Comparison of ENCODE assay signal across 15 cellular contexts in the genomic region with DNA sequence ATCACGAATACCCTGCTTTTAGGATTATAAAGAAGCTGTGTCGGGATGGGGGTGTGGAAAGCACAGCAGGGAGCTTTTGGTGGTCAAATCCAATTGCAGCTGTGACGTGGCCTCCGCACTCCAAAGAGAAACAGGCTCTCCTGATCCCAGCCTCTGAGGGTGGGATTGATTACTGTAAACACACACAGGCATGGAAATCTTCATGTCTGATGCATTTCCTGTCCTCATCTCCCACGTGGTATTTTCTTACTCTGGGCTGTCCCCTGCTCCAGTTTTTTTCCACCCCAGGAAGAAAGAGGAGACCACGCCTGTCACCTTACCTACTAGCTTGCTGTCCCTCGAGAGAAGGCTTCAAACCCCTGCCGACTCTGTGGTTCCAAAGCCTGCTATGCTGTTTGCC. TPM values are rescaled to one million over a fixed set of nuclear protein-coding genes. Genes with fewer than 3 reads are reported as not detected.
DNase-seq lines count a peak whose midpoint lies in the region; ATAC-seq and TF ChIP-seq lines count a peak whose summit lies in the region.
"Had no signal": no experiment of that assay in that cellular context is flagged by ENCODE, and none has a peak within 500 bp of the region (broad histone marks: within the 10 kb centered on the region; RNA-seq: fewer than 3 reads in every experiment).

No MANE protein-coding gene starts in this region.

- 43 to 57% methylated on average over 8 of the region's 8 CpGs for WGBS in upper lobe of left lung, 2 donors

- peak overlapping the region; percentile 16 for H3K27ac ChIP-seq in left ventricle myocardium inferior (replicated peaks)
- H3K27ac ChIP-seq in upper lobe of left lung, result peak overlapping the region in 3 of 4 donors; percentile 37 to 57 (median 45)

- peaks cover 46% of the 10 kb centered on the region for H3K4me1 ChIP-seq in left ventricle myocardium inferior
- peaks cover 0 to 16% (median 5%) of the 10 kb centered on the region in 4 donors for H3K4me1 ChIP-seq in upper lobe of left lung

- DNase-seq in left ventricle myocardium inferior, result no peak
- DNase-seq in Right ventricle myocardium superior, result no peak
- DNase-seq in astrocyte of the hippocampus (ENCODE audit: low read depth, low spot score), result peak; percentile 20
- peak; percentile 87 for DNase-seq in islet precursor cell
- no peak for DNase-seq in upper lobe of left lung
- no peak for DNase-seq in H7
- no peak for DNase-seq in SIG-M5 (lab: John Stamatoyannopoulos, UW)
- DNase-seq: activated CD8-positive, alpha-beta T cell treated with anti-CD3 and anti-CD28 coated beads, Interleukin-2, amount 10 ng/mL, durations not matched to agents 7 days and 5 days; activated gamma-delta T cell treated with Interleukin-2 at 50 U/mL for 16 hours; caudate nucleus; NCI-H2171; stimulated activated CD4-positive, alpha-beta T cell treated with anti-CD3 and anti-CD28 coated beads, Interleukin-4, amount 100 ng/mL, for 24 hours had no signal

- H3K4me3 ChIP-seq in left ventricle myocardium inferior (peak overlapping the region; percentile 1), upper lobe of left lung (no peak overlapping the region), H7 (ENCODE audit: insufficient read depth, low read depth, low read length) (no peak overlapping the region)
- H3K4me3 ChIP-seq: GM23338 had no signal

- no peak for TF ChIP-seq POLR2A in upper lobe of left lung (IDR thresholded peaks at IDR 0.05)

- H3K27me3 ChIP-seq in left ventricle myocardium inferior (ENCODE audit: low read depth) (no peaks in the 10 kb centered on the region), upper lobe of left lung (no peaks in the 10 kb centered on the region), H7 (ENCODE audit: control insufficient read depth, insufficient read depth, low read length) (no peaks in the 10 kb centered on the region)

- ATAC-seq in Right ventricle myocardium superior (ENCODE audit: poor library complexity) (no peak), upper lobe of left lung (ENCODE audit: low FRiP score in 2 of 2) (peak in 1 of 2 donors; percentile 23), HG03378 (IDR thresholded peaks at IDR 0.05; ENCODE audit: unreplicated experiment) (no peak)
- ATAC-seq: activated CD8-positive, alpha-beta T cell treated with anti-CD3 and anti-CD28 coated beads, Interleukin-2, amount 10 ng/mL, durations not matched to agents 7 days and 5 days; GM23338; stimulated activated memory B cell treated with anti-CD40 and anti-IgM and Interleukin-4, amounts not matched to agents 10 μg/mL and 1 μg/mL and 100 μg/mL, for 72 hours had no signal

- no peaks in the 10 kb centered on the region for H3K36me3 ChIP-seq in left ventricle myocardium inferior
- H3K36me3 ChIP-seq in upper lobe of left lung, result no peaks in the 10 kb centered on the region
- H3K36me3 ChIP-seq in H7 (replicated peaks; ENCODE audit: control insufficient read depth, insufficient read depth, low read length), result no peaks in the 10 kb centered on the region

- TF ChIP-seq CTCF in left ventricle myocardium inferior (IDR thresholded peaks at IDR 0.05; ENCODE audit: borderline replicate concordance) (no peak), upper lobe of left lung (IDR thresholded peaks at IDR 0.05) (no peak)

- no peak for TF ChIP-seq EP300 in upper lobe of left lung (IDR thresholded peaks at IDR 0.05)

- H3K9me3 ChIP-seq in left ventricle myocardium inferior (replicated peaks), result no peaks in the 10 kb centered on the region
- H3K9me3 ChIP-seq in upper lobe of left lung, result no peaks in the 10 kb centered on the region

- intact Hi-C loops in left ventricle myocardium inferior (cut with micrococcal nuclease), result no loop called here
- intact Hi-C loops in Right ventricle myocardium superior (cut with DNase I), result no loop called here

RNA-seq across cellular contexts. Expression of a gene that starts 22.7 kb away (rescaled TPM):
- total RNA-seq in left ventricle myocardium inferior, result 10.4 TPM
- 11.4 TPM for total RNA-seq in Right ventricle myocardium superior
- 10 to 100 TPM in 5 of 6 donors, 1 to 10 TPM in 1; 6.3 to 24.0 (median 17.9) TPM for total RNA-seq in upper lobe of left lung
- 8.8 and 8.9 TPM in 2 replicates for total RNA-seq in H7 (2014; rRNA removed; shearing (Covaris generic))
- total RNA-seq: activated CD8-positive, alpha-beta T cell treated with anti-CD3 and anti-CD28 coated beads, Interleukin-2, amount 10 ng/mL, durations not matched to agents 7 days and 5 days had no signal

Comparison
In these comparisons a context has a peak if more than half of its experiments do, and no peak if none do; other contexts are left out.
1. DNase-seq: peak in astrocyte of the hippocampus (single experiment) and islet precursor cell (single experiment); none in left ventricle myocardium inferior (single experiment), Right ventricle myocardium superior (single experiment), upper lobe of left lung (0 of 2), H7 (single experiment) and SIG-M5 (single experiment).